In the genomic region with DNA sequence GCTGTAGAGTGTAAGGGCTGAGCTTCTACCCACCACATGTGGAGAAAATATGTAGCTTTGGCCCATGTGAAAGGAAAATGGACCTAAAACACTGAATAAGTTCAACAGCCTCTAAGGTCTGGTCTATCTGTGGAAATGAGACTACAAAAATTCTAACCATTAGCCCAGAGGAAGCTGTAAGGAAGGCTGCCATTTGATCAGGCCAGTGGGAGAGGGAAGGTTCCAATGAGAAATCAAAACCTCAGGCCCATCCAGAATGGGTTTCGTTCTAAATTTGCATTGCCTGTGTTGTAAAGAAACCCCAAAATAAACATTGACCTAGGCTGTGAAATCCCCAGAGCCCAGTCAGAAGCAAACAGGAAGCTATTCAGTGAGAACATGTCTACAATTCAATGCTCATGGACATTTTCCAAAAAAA, we compare ENCODE assay signal across 12 cellular contexts.
DNase-seq lines count a peak whose midpoint lies in the region; TF ChIP-seq lines count a peak whose summit lies in the region.
"Had no signal": no experiment of that assay in that cellular context is flagged by ENCODE, and none has a peak within 500 bp of the region (broad histone marks: within the 10 kb centered on the region; RNA-seq: fewer than 3 reads in every experiment).

No MANE protein-coding gene starts in this region.

- H2AFZ ChIP-seq in GM23248, result no peak overlapping the region

- in situ Hi-C loops in GM23248 (cut with MboI), result no loop called here

- H3K79me2 ChIP-seq in GM23248 (ENCODE audit: insufficient read depth), result no peaks in the 10 kb centered on the region

- peak; percentile 34 for DNase-seq in GM10248 (ENCODE audit: extremely low spot score)
- peak; percentile 69 for DNase-seq in H4 (ENCODE audit: low spot score)
- DNase-seq in ascending aorta (ENCODE audit: low spot score in 2 of 2), result no peak
- peak; percentile 76 to 85 for DNase-seq in lung microvascular endothelial cell (ENCODE audit: low read depth in 2 of 2)
- DNase-seq in NCI-H1105 (lab: John Stamatoyannopoulos, UW), result no peak
- no peak for DNase-seq in DMS79 treated with DMSO at 0.1 percent for 48 hours (lab: John Stamatoyannopoulos, UW)
- DNase-seq in GM23248, result no peak
- no peak for DNase-seq in CD14-positive monocyte (ENCODE audit: low spot score)
- DNase-seq: gastrocnemius medialis; stimulated activated CD4-positive, alpha-beta T cell treated with anti-CD3 and anti-CD28 coated beads, Interleukin-1b, Interleukin-23, amount 100 ng/mL, for 48 hours; trophoblast cell had no signal

- H3K27ac ChIP-seq in ascending aorta (peak overlapping the region; percentile 67 to 75), GM23248 (no peak overlapping the region)

- WGBS in GM23248 (ENCODE audit: low coverage in 1 of 2, low lambda C conversion rate in 2 of 2, missing lambda C conversion rate in 2 of 2), 2 experiments, result 35 to 38% methylated on average over 1 of the region's 1 CpG

- H3K36me3 ChIP-seq in ascending aorta (no peaks in the 10 kb centered on the region), GM23248 (ENCODE audit: low read depth) (no peaks in the 10 kb centered on the region)
- H3K36me3 ChIP-seq: gastrocnemius medialis had no signal

- H3F3A ChIP-seq in GM23248 (ENCODE audit: insufficient read depth), result no peaks in the 10 kb centered on the region

- POLR2A ChIA-PET in GM10248 (lab: Yijun Ruan, JAX), result no interaction called here

- peaks cover 0 to 5% (median 2%) of the 10 kb centered on the region in 3 donors for H3K27me3 Mint-ChIP-seq in CD14-positive monocyte (ENCODE audit: low read depth in 3 of 3)

- no peak overlapping the region for H3K4me3 ChIP-seq in ascending aorta
- no peak overlapping the region for H3K4me3 ChIP-seq in GM23248
- H3K4me3 ChIP-seq: gastrocnemius medialis had no signal

- TF ChIP-seq CTCF in GM10248 (IDR thresholded peaks at IDR 0.05; ENCODE audit: control extremely low read depth, extremely low read depth, low read depth, missing control alignments), result no peak
- no peak for TF ChIP-seq CTCF in ascending aorta (IDR thresholded peaks at IDR 0.05)
- no peak for TF ChIP-seq CTCF in CD14-positive monocyte (IDR thresholded peaks at IDR 0.05)

- H3K9me3 Mint-ChIP-seq in CD14-positive monocyte, result peaks cover 0 to 9% (median 2%) of the 10 kb centered on the region in 7 donors
- H3K9me3 Mint-ChIP-seq: activated naive CD4-positive, alpha-beta T cell treated with anti-CD3 and anti-CD28 coated beads, Interleukin-2, amount 50 U/mL, for 72 hours had no signal

- no peak overlapping the region for H3K4me3 Mint-ChIP-seq in CD14-positive monocyte

- no peaks in the 10 kb centered on the region for H3K9me2 ChIP-seq in GM23248 (ENCODE audit: insufficient read depth)

- H3K4me1 ChIP-seq in ascending aorta (peaks cover 0 to 8% of the 10 kb centered on the region in 2 donors), GM23248 (ENCODE audit: insufficient read depth) (peaks cover 5% of the 10 kb centered on the region)
- H3K4me1 ChIP-seq: gastrocnemius medialis had no signal

- CTCF ChIA-PET in GM10248 (lab: Yijun Ruan, JAX), result interaction anchor here (0.7 kb wide), 1 partner anchor 22 kb away, joined by 3 read pairs; no protein-coding TSS in a partner anchor

- no peaks in the 10 kb centered on the region for H4K20me1 ChIP-seq in GM23248 (ENCODE audit: insufficient read depth)

- no peaks in the 10 kb centered on the region for H3K9me3 ChIP-seq in ascending aorta
- H3K9me3 ChIP-seq in GM23248 (ENCODE audit: low read depth), result no peaks in the 10 kb centered on the region
- H3K9me3 ChIP-seq: gastrocnemius medialis had no signal

- H3K4me2 ChIP-seq in GM23248 (ENCODE audit: unreplicated experiment), result no peak overlapping the region

- H3K27me3 ChIP-seq in ascending aorta, result no peaks in the 10 kb centered on the region
- no peaks in the 10 kb centered on the region for H3K27me3 ChIP-seq in GM23248 (replicated peaks; ENCODE audit: insufficient read depth)
- H3K27me3 ChIP-seq: gastrocnemius medialis had no signal

- H3K4me1 Mint-ChIP-seq in CD14-positive monocyte, result no peaks in the 10 kb centered on the region

- intact Hi-C loops in ascending aorta (cut with DNase I) (no loop called here), CD14-positive monocyte (cut with micrococcal nuclease) (no loop called here)

- no peaks in the 10 kb centered on the region for H3K36me3 Mint-ChIP-seq in CD14-positive monocyte
- H3K36me3 Mint-ChIP-seq: activated naive CD4-positive, alpha-beta T cell treated with anti-CD3 and anti-CD28 coated beads, Interleukin-2, amount 50 U/mL, for 72 hours had no signal

- H3K9ac ChIP-seq in GM23248, result no peak overlapping the region

- H3K27ac Mint-ChIP-seq in CD14-positive monocyte, result no peak overlapping the region
- H3K27ac Mint-ChIP-seq: activated naive CD4-positive, alpha-beta T cell treated with anti-CD3 and anti-CD28 coated beads, Interleukin-2, amount 50 U/mL, for 72 hours had no signal

Comparison
In these comparisons a context has a peak if more than half of its experiments do, and no peak if none do; other contexts are left out.
1. DNase-seq: peak in GM10248 (single experiment), H4 (single experiment) and lung microvascular endothelial cell (2 of 2); none in ascending aorta (0 of 2), NCI-H1105 (single experiment), DMS79 treated with DMSO at 0.1 percent for 48 hours (single experiment), GM23248 (single experiment) and CD14-positive monocyte (single experiment).